9 cellular contexts compared by ENCODE assay signal in the genomic region with DNA sequence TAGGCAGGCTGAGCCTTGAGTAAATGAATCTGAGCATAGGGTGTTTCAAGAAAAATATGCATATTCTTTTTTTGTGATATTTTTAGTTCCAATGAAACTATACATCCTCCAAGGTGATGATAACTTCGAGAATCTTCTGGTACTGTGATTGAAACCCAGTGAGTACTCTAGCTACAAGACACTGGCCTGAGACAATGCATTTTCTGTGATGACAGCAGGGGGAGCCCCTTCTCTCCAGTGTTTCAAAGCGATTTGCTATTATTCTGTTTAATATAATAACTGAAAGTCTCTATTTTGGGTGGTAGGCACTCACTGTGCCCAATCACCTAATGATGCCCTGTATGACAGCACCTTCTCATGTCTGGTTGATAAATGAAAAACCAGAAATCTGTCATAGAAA. TPM values are rescaled to one million over a fixed set of nuclear protein-coding genes. Genes with fewer than 3 reads are reported as not detected.
DNase-seq lines count a peak whose midpoint lies in the region; ATAC-seq, FAIRE-seq and TF ChIP-seq lines count a peak whose summit lies in the region.
"Had no signal": no experiment of that assay in that cellular context is flagged by ENCODE, and none has a peak within 500 bp of the region (broad histone marks: within the 10 kb centered on the region; RNA-seq: fewer than 3 reads in every experiment).

No MANE protein-coding gene starts in this region.

- peaks cover 48% of the 10 kb centered on the region for H3K4me1 Mint-ChIP-seq in activated CD4-positive, alpha-beta T cell treated with anti-CD3 and anti-CD28 coated beads for 36 hours
- peaks cover 20% of the 10 kb centered on the region for H3K4me1 Mint-ChIP-seq in endodermal cell

- CTCF ChIA-PET in activated CD4-positive, alpha-beta T cell treated with anti-CD3 and anti-CD28 coated beads for 36 hours (lab: Charles Lee), result interaction anchor here (0.5 to 1.6 kb wide), 9 partner anchors 9 to 507 kb away, joined by 3 to 5 read pairs (median 3); no protein-coding TSS in a partner anchor

- H3K36me3 ChIP-seq in endodermal cell (ENCODE audit: control insufficient read depth, insufficient read depth, low read length) (peaks cover 10% of the 10 kb centered on the region), pancreas (peaks cover 0 to 6% (median 0%) of the 10 kb centered on the region in 3 donors)

- FAIRE-seq in pancreas (lab: Jason Lieb, UNC), result no peak
- FAIRE-seq: G401.6 had no signal

- no peak overlapping the region for H3K4me3 ChIP-seq in endodermal cell (ENCODE audit: low read length)
- H3K4me3 ChIP-seq in pancreas, result no peak overlapping the region

- H3K27me3 ChIP-seq in endodermal cell (ENCODE audit: control insufficient read depth, insufficient read depth, low read length, poor library complexity, severe bottlenecking), result no peaks in the 10 kb centered on the region
- H3K27me3 ChIP-seq in pancreas, result no peaks in the 10 kb centered on the region

- H3K27ac ChIP-seq in endodermal cell (ENCODE audit: low read depth, low read length) (no peak overlapping the region), pancreas (no peak overlapping the region)

- intact Hi-C loops in activated CD4-positive, alpha-beta T cell treated with anti-CD3 and anti-CD28 coated beads for 36 hours (cut with DNase I, micrococcal nuclease), result loop anchor here in 1 of 2 experiments (1.0 kb wide), 1 partner anchor 485 kb away; no protein-coding TSS in a partner anchor
- intact Hi-C loops in pancreas (cut with DNase I), result loop anchor here in 2 of 3 donors (5.0 to 10.0 kb wide), 2 partner anchors 53 to 91 kb away; no protein-coding TSS in a partner anchor

- 56 to 100% methylated on average over 1 to 2 of the region's 2 CpGs for WGBS in endodermal cell (ENCODE audit: insufficient coverage in 1 of 2, insufficient read length in 1 of 2), 2 experiments
- 29 to 42% methylated on average over 2 of the region's 2 CpGs for WGBS in pancreas, 2 donors

- DNase-seq in NCI-H748 (lab: John Stamatoyannopoulos, UW; ENCODE audit: unreplicated experiment) (peak; percentile 58), NCI-H748 treated with DMSO at 0.1 percent for 48 hours (lab: John Stamatoyannopoulos, UW) (no peak), NCI-H146 treated with DMSO at 0.1 percent for 48 hours (lab: John Stamatoyannopoulos, UW; ENCODE audit: unreplicated experiment) (peak; percentile 47), endodermal cell (peak; percentile 77), pancreas (peak in 2 of 6 donors; percentile 44 to 50), KG1 (lab: John Stamatoyannopoulos, UW) (no peak), dedifferentiated amniotic fluid mesenchymal stem cell (ENCODE audit: extremely low spot score) (no peak)
- peak; percentile 68 for DNase-seq in activated CD4-positive, alpha-beta T cell treated with anti-CD3 and anti-CD28 coated beads for 36 hours

- H3K9me3 ChIP-seq in endodermal cell (ENCODE audit: control insufficient read depth, low read length) (no peaks in the 10 kb centered on the region), pancreas (no peaks in the 10 kb centered on the region)

- no peaks in the 10 kb centered on the region for H3K9me3 Mint-ChIP-seq in activated CD4-positive, alpha-beta T cell treated with anti-CD3 and anti-CD28 coated beads for 36 hours (ENCODE audit: low read depth)
- H3K9me3 Mint-ChIP-seq in endodermal cell, result peaks cover 11% of the 10 kb centered on the region

- no peaks in the 10 kb centered on the region for H3K27me3 Mint-ChIP-seq in activated CD4-positive, alpha-beta T cell treated with anti-CD3 and anti-CD28 coated beads for 36 hours
- H3K27me3 Mint-ChIP-seq in endodermal cell (ENCODE audit: insufficient read depth), result no peaks in the 10 kb centered on the region

- H3K27ac Mint-ChIP-seq in activated CD4-positive, alpha-beta T cell treated with anti-CD3 and anti-CD28 coated beads for 36 hours, result no peak overlapping the region
- H3K27ac Mint-ChIP-seq in endodermal cell, result no peak overlapping the region

- peaks cover 8% of the 10 kb centered on the region for H3K36me3 Mint-ChIP-seq in activated CD4-positive, alpha-beta T cell treated with anti-CD3 and anti-CD28 coated beads for 36 hours (ENCODE audit: low read depth)
- H3K36me3 Mint-ChIP-seq in endodermal cell (ENCODE audit: low read depth), result no peaks in the 10 kb centered on the region

- H3K4me1 ChIP-seq in endodermal cell (ENCODE audit: control insufficient read depth, insufficient read depth, low read length) (no peaks in the 10 kb centered on the region), pancreas (peaks cover 30 to 34% (median 32%) of the 10 kb centered on the region in 3 donors)

- TF ChIP-seq CTCF in endodermal cell (conservative IDR thresholded peaks at IDR 0.05) (peak; percentile 84), pancreas (IDR thresholded peaks at IDR 0.05) (peak; percentile 15 to 44 (median 19))

- POLR2A ChIA-PET in activated CD4-positive, alpha-beta T cell treated with anti-CD3 and anti-CD28 coated beads for 36 hours (lab: Charles Lee), result no interaction called here

- ATAC-seq in activated CD4-positive, alpha-beta T cell treated with anti-CD3 and anti-CD28 coated beads for 36 hours, result peak; percentile 1
- no peak for ATAC-seq in pancreas

- no peak overlapping the region for H3K4me3 Mint-ChIP-seq in activated CD4-positive, alpha-beta T cell treated with anti-CD3 and anti-CD28 coated beads for 36 hours
- no peak overlapping the region for H3K4me3 Mint-ChIP-seq in endodermal cell

- no peak overlapping the region for H3K9ac ChIP-seq in endodermal cell (ENCODE audit: extremely low read depth, low read length, poor library complexity, severe bottlenecking)

RNA-seq across cellular contexts. Expression of a gene that starts 12.1 kb away (rescaled TPM):
- total RNA-seq in activated CD4-positive, alpha-beta T cell treated with anti-CD3 and anti-CD28 coated beads for 36 hours, result 100 to 1,000 TPM; 132 to 200 TPM
- total RNA-seq in endodermal cell (10 to 100 TPM; 41.6 to 45.7 TPM), pancreas (10 to 100 TPM; 47.0 to 95.6 (median 55.0) TPM)
- polyA plus RNA-seq in endodermal cell (2013, experiment 1 of 2), result 63.2 TPM
- 56.4 TPM for polyA plus RNA-seq in endodermal cell (2013, experiment 2 of 2)
- 10 to 100 TPM; 57.2 to 93.6 TPM for polyA plus RNA-seq in pancreas

Comparison
In these comparisons a context has a peak if more than half of its experiments do, and no peak if none do; other contexts are left out.
1. DNase-seq: peak in NCI-H748 (single experiment), NCI-H146 treated with DMSO at 0.1 percent for 48 hours (single experiment), activated CD4-positive, alpha-beta T cell treated with anti-CD3 and anti-CD28 coated beads for 36 hours (single experiment) and endodermal cell (single experiment); none in NCI-H748 treated with DMSO at 0.1 percent for 48 hours (single experiment), KG1 (single experiment) and dedifferentiated amniotic fluid mesenchymal stem cell (single experiment).